ENCODE assay signal across 1 cellular context in the genomic region with DNA sequence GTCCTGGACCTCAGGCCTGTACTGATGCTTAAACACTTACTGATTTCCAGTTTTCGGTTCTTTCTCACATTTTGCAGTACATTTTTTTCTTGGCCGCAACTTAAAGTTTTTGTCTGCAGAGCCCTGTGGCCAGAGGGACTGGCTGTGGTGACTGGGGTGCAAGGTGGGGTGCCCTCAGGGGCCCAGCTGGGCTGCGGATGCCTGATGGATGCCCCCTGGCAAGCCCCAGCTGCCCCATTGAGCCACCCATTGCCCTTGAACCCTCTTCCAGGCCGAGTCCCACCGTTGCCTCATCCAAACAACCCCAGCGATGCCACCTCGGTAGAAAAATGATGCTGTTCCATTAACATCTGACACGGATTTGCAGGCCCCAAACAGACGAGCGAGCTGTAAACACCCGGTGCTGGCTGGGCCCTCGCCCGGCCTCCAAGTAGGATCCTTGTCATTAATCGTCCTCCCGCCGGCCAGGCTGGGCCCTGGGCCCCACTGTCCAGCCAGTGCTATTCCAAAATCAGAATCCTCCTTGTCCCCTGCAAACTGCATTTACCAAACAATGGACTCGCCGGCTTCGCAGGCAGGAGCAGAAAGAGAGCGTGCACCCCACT.
TF ChIP-seq lines count a peak whose summit lies in the region.

No MANE protein-coding gene starts in this region.

TF ChIP-seq in H1, 55 proteins besides CTCF, POLR2A, EP300 and RAD21 (continued from another document):
- TF ChIP-seq GTF2F1 (IDR thresholded peaks at IDR 0.05; ENCODE audit: borderline replicate concordance, low read depth, low read length): no peak
- no peak for TF ChIP-seq NANOG (IDR thresholded peaks at IDR 0.05; ENCODE audit: insufficient read depth, low read depth, low read length, poor library complexity, severe bottlenecking)
- TF ChIP-seq KDM5A (IDR thresholded peaks at IDR 0.05; ENCODE audit: low read length): no peak
- no peak for TF ChIP-seq RNF2 (IDR thresholded peaks at IDR 0.05; ENCODE audit: borderline replicate concordance, low read depth, low read length, missing control alignments, poor library complexity, severe bottlenecking)
- TF ChIP-seq NRF1 (IDR thresholded peaks at IDR 0.05; ENCODE audit: low read depth, low read length): no peak
